In the genomic region with DNA sequence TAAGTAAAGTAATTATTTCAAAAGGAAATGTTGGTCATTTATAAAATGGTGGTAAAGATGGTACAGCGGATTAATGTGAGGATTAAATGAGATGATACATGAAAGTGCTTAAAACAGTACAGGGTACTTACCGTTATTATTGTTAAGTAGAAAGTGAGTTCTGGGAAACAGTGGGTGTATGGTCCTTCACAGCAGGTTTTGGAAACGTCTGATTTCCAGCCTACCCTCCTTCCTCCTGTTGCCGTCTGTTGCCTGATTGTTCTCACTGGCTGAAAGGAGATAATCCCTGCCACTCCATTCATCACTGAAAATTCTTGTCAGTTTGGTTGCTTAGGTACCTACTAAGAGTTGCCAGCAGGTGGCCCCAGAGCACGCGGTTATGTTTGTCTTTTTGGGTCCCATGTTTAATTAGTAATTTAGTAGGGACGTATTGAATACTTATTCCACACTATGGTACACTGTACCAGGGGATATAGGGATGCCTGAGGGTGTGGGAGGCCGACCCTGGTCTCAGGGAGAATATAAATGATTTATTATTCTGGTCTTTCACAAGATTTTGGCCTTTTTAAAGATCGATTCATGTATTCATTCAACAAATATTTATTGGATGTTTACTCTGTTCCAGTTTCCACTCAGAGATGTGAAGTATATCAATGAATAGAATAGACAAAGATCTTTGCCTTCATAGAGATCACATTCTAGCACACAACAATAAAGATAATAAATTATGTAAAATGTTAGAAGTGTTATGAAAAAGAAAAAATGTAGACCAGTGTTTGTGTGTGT, we compare ENCODE assay signal across 8 cellular contexts. TPM values are rescaled to one million over a fixed set of nuclear protein-coding genes. Genes with fewer than 3 reads are reported as not detected.
DNase-seq lines count a peak whose midpoint lies in the region; ATAC-seq and TF ChIP-seq lines count a peak whose summit lies in the region.

No MANE protein-coding gene starts in this region.

- DNase-seq in ELR (ENCODE audit: low read depth): peak; percentile 80
- peak; percentile 43 for DNase-seq in KG1 (lab: John Stamatoyannopoulos, UW)
- DNase-seq in activated naive CD8-positive, alpha-beta T cell treated with anti-CD3 and anti-CD28 coated beads, Interleukin-2, amount 10 ng/mL, durations not matched to agents 7 days and 5 days: peak; percentile 67
- peak; percentile 50 for DNase-seq in left ventricle myocardium inferior
- DNase-seq in retinal pigment epithelial cell (ENCODE audit: low read depth): no peak
- DNase-seq in vagina (ENCODE audit: extremely low spot score in 2 of 2): no peak

- H3K4me2 ChIP-seq in SU-DHL-6 (ENCODE audit: low read depth, low read length, poor library complexity, severe bottlenecking): peak overlapping the region; percentile 41

- no peaks in the 10 kb centered on the region for H3K9me2 ChIP-seq in SU-DHL-6 (replicated peaks; ENCODE audit: insufficient read depth, low read length)

- H3K27ac Mint-ChIP-seq in activated naive CD8-positive, alpha-beta T cell treated with anti-CD3 and anti-CD28 coated beads, Interleukin-2, amount 10 ng/mL, durations not matched to agents 7 days and 5 days: no peak overlapping the region

- TF ChIP-seq POLR2A in vagina (IDR thresholded peaks at IDR 0.05): no peak

- intact Hi-C loops in left ventricle myocardium inferior (cut with micrococcal nuclease): loop anchor here (5.0 kb wide), 2 partner anchors 252 to 267 kb away; no protein-coding TSS in a partner anchor
- intact Hi-C loops in vagina (cut with DNase I): loop anchor here (10.0 kb wide), 1 partner anchor 135 kb away; no protein-coding TSS in a partner anchor

- TF ChIP-seq CTCF in SU-DHL-6 (IDR thresholded peaks at IDR 0.05; ENCODE audit: insufficient read depth, low read length, poor library complexity, severe bottlenecking) (peak; percentile 73), left ventricle myocardium inferior (IDR thresholded peaks at IDR 0.05; ENCODE audit: borderline replicate concordance) (peak; percentile 78), retinal pigment epithelial cell (conservative IDR thresholded peaks at IDR 0.05; ENCODE audit: low read depth, low read length) (peak; percentile 81), vagina (IDR thresholded peaks at IDR 0.05) (peak; percentile 47 to 64 (median 57))

- POLR2A ChIA-PET in activated naive CD8-positive, alpha-beta T cell treated with anti-CD3 and anti-CD28 coated beads, Interleukin-2, amount 10 ng/mL, durations not matched to agents 7 days and 5 days (lab: Charles Lee): interaction anchor here (2.0 kb wide), 1 partner anchor 269 kb away, joined by 22 read pairs; no protein-coding TSS in a partner anchor

- H3K4me3 Mint-ChIP-seq in activated naive CD8-positive, alpha-beta T cell treated with anti-CD3 and anti-CD28 coated beads, Interleukin-2, amount 10 ng/mL, durations not matched to agents 7 days and 5 days: peak overlapping the region; percentile 81

- H3K27me3 ChIP-seq in SU-DHL-6 (ENCODE audit: low read length) (no peaks in the 10 kb centered on the region), left ventricle myocardium inferior (ENCODE audit: low read depth) (peaks cover 4% of the 10 kb centered on the region), vagina (no peaks in the 10 kb centered on the region)

- H3K4me1 ChIP-seq in left ventricle myocardium inferior (peaks cover 13% of the 10 kb centered on the region), vagina (peaks cover 12% of the 10 kb centered on the region)

- ATAC-seq in activated naive CD8-positive, alpha-beta T cell treated with anti-CD3 and anti-CD28 coated beads, Interleukin-2, amount 10 ng/mL, durations not matched to agents 7 days and 5 days (ENCODE audit: low read depth): peak; percentile 47
- no peak for ATAC-seq in HG03565 (IDR thresholded peaks at IDR 0.05; ENCODE audit: unreplicated experiment)

- peak overlapping the region; percentile 92 for H2AFZ ChIP-seq in SU-DHL-6 (ENCODE audit: low read depth, low read length, severe bottlenecking)

- H3K9me3 ChIP-seq in SU-DHL-6 (ENCODE audit: insufficient read depth, low read length) (no peaks in the 10 kb centered on the region), left ventricle myocardium inferior (replicated peaks) (no peaks in the 10 kb centered on the region), vagina (no peaks in the 10 kb centered on the region)

- no peaks in the 10 kb centered on the region for H4K20me1 ChIP-seq in SU-DHL-6 (ENCODE audit: low read depth, low read length)

- H3K9ac ChIP-seq in SU-DHL-6 (ENCODE audit: low read length): no peak overlapping the region

- H3K4me1 Mint-ChIP-seq in activated naive CD8-positive, alpha-beta T cell treated with anti-CD3 and anti-CD28 coated beads, Interleukin-2, amount 10 ng/mL, durations not matched to agents 7 days and 5 days: peaks cover 11% of the 10 kb centered on the region

- H3K9me3 Mint-ChIP-seq in activated naive CD8-positive, alpha-beta T cell treated with anti-CD3 and anti-CD28 coated beads, Interleukin-2, amount 10 ng/mL, durations not matched to agents 7 days and 5 days: no peaks in the 10 kb centered on the region

- no peaks in the 10 kb centered on the region for H3K36me3 ChIP-seq in SU-DHL-6 (ENCODE audit: low read length)
- no peaks in the 10 kb centered on the region for H3K36me3 ChIP-seq in left ventricle myocardium inferior
- H3K36me3 ChIP-seq in vagina: no peaks in the 10 kb centered on the region

- H3K27me3 Mint-ChIP-seq in activated naive CD8-positive, alpha-beta T cell treated with anti-CD3 and anti-CD28 coated beads, Interleukin-2, amount 10 ng/mL, durations not matched to agents 7 days and 5 days: peaks cover 3% of the 10 kb centered on the region

- no peaks in the 10 kb centered on the region for H3K36me3 Mint-ChIP-seq in activated naive CD8-positive, alpha-beta T cell treated with anti-CD3 and anti-CD28 coated beads, Interleukin-2, amount 10 ng/mL, durations not matched to agents 7 days and 5 days

- H3K4me3 ChIP-seq in SU-DHL-6 (ENCODE audit: insufficient read depth, low read length, poor library complexity, severe bottlenecking) (no peak overlapping the region), left ventricle myocardium inferior (peak overlapping the region; percentile 73), retinal pigment epithelial cell (ENCODE audit: low read length) (peak overlapping the region; percentile 51), vagina (peak overlapping the region; percentile 54 to 55)

- H3F3A ChIP-seq in SU-DHL-6 (ENCODE audit: insufficient read depth): no peaks in the 10 kb centered on the region

- H3K27ac ChIP-seq in SU-DHL-6 (ENCODE audit: low read depth, low read length) (no peak overlapping the region), left ventricle myocardium inferior (replicated peaks) (peak overlapping the region; percentile 72), vagina (no peak overlapping the region)

- H3K79me2 ChIP-seq in SU-DHL-6 (ENCODE audit: insufficient read depth, low read length): no peaks in the 10 kb centered on the region

RNA-seq across cellular contexts. Expression of gene RPTN, which starts 30.8 kb away (rescaled TPM):
- not detected for total RNA-seq in activated naive CD8-positive, alpha-beta T cell treated with anti-CD3 and anti-CD28 coated beads, Interleukin-2, amount 10 ng/mL, durations not matched to agents 7 days and 5 days
- total RNA-seq in left ventricle myocardium inferior: not detected
- 0.25 TPM for total RNA-seq in vagina

RNA-seq across cellular contexts. Expression of gene HRNR, which starts 34.1 kb away (rescaled TPM):
- not detected for total RNA-seq in activated naive CD8-positive, alpha-beta T cell treated with anti-CD3 and anti-CD28 coated beads, Interleukin-2, amount 10 ng/mL, durations not matched to agents 7 days and 5 days
- not detected for total RNA-seq in left ventricle myocardium inferior
- not detected for total RNA-seq in vagina

Comparison
In these comparisons a context has a peak if more than half of its experiments do, and no peak if none do; other contexts are left out.
1. DNase-seq: peak in ELR (single experiment), KG1 (single experiment), activated naive CD8-positive, alpha-beta T cell treated with anti-CD3 and anti-CD28 coated beads, Interleukin-2, amount 10 ng/mL, durations not matched to agents 7 days and 5 days (single experiment) and left ventricle myocardium inferior (single experiment); none in retinal pigment epithelial cell (single experiment) and vagina (0 of 2).
2. Peak in every context shown above with its lines, with median percentiles within 50 percentile points of each other: CTCF ChIP-seq.